ENCODE assay signal across 13 cellular contexts in the genomic region with DNA sequence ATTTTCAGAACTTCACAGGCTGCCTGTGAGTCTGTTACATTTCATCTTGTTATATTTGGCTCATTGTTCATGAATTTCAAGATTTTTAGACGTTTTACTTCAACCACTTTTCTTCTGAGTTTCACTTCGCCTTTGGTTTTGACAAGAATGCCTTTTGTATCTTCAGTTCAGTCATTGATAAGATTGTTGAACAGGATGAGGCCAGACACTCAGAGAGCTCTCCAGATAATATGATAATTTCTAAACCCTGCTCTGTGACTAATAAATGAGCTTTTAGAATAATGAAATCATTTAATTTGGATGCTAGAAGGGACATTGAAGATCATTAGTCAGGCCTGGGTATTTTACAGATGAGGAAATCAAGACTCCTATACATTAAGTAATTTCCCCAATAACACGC.
"Had no signal": no experiment of that assay in that cellular context is flagged by ENCODE, and none has a peak within 500 bp of the region (broad histone marks: within the 10 kb centered on the region; RNA-seq: fewer than 3 reads in every experiment).

No MANE protein-coding gene starts in this region.

- H3K4me1 Mint-ChIP-seq: activated naive CD8-positive, alpha-beta T cell treated with anti-CD3 and anti-CD28 coated beads for 36 hours; immature natural killer cell had no signal

- H3K9me3 Mint-ChIP-seq: activated CD4-positive, alpha-beta memory T cell treated with anti-CD3 and anti-CD28 coated beads, Interleukin-2, amount 10 ng/mL, durations not matched to agents 7 days and 5 days; activated naive CD8-positive, alpha-beta T cell treated with anti-CD3 and anti-CD28 coated beads for 36 hours; immature natural killer cell; stimulated activated naive CD8-positive, alpha-beta T cell treated with anti-CD3 and anti-CD28 coated beads, Interleukin-15, Interleukin-2, amounts not matched to agents 100 ng/mL and 50 ng/mL, for 24 hours had no signal

- H3K36me3 Mint-ChIP-seq: activated naive CD8-positive, alpha-beta T cell treated with anti-CD3 and anti-CD28 coated beads for 36 hours had no signal

- H3K4me3 Mint-ChIP-seq: activated CD4-positive, alpha-beta memory T cell treated with anti-CD3 and anti-CD28 coated beads, Interleukin-2, amount 10 ng/mL, durations not matched to agents 7 days and 5 days; activated naive CD8-positive, alpha-beta T cell treated with anti-CD3 and anti-CD28 coated beads for 36 hours; immature natural killer cell; stimulated activated naive CD8-positive, alpha-beta T cell treated with anti-CD3 and anti-CD28 coated beads, Interleukin-15, Interleukin-2, amounts not matched to agents 100 ng/mL and 50 ng/mL, for 24 hours had no signal

- H3K27ac Mint-ChIP-seq: activated naive CD8-positive, alpha-beta T cell treated with anti-CD3 and anti-CD28 coated beads for 36 hours; activated T-cell treated with anti-CD3 and anti-CD28 coated beads, Interleukin-2, amount 50 U/mL, for 72 hours; immature natural killer cell; stimulated activated naive CD8-positive, alpha-beta T cell treated with anti-CD3 and anti-CD28 coated beads, Interleukin-15, Interleukin-2, amounts not matched to agents 100 ng/mL and 50 ng/mL, for 24 hours had no signal

- DNase-seq: activated CD4-positive, alpha-beta memory T cell treated with anti-CD3 and anti-CD28 coated beads, Interleukin-2, amount 10 ng/mL, durations not matched to agents 7 days and 5 days; activated CD4-positive, alpha-beta T cell treated with anti-CD3 and anti-CD28 coated beads for 1 hour; activated naive CD8-positive, alpha-beta T cell treated with anti-CD3 and anti-CD28 coated beads for 36 hours; activated T-cell treated with anti-CD3 and anti-CD28 coated beads, Interleukin-2, amount 50 U/mL, for 72 hours; effector CD8-positive, alpha-beta T cell; foreskin melanocyte; immature natural killer cell; psoas muscle; right lobe of liver; T1000; trophoblast cell had no signal

- ATAC-seq: psoas muscle, right lobe of liver had no signal

- FAIRE-seq: endothelial cell of umbilical vein had no signal
